8 cellular contexts compared by ENCODE assay signal in the genomic region with DNA sequence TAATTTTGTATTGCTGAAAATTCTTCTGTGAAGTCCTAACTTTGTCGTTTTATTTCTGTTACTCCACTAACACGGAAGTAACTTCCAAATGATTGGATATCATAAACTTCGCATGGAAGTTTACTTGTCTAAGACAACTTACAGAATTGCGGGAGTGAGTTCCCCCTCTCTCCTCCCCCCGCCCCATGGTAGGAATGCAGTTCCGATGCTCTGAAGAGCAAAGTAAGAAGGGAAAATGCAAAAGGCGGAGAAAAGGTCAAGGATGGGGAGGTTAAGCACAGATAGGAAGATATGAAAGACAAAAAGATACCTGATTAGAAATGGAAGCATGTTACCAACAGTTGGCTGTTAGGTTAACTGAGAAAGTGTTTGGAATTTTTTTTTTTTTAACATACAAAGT. TPM values are rescaled to one million over a fixed set of nuclear protein-coding genes. Genes with fewer than 3 reads are reported as not detected.
DNase-seq lines count a peak whose midpoint lies in the region; ATAC-seq and TF ChIP-seq lines count a peak whose summit lies in the region.

No MANE protein-coding gene starts in this region.

- no peak for TF ChIP-seq POLR2A in stomach (IDR thresholded peaks at IDR 0.05)

- POLR2A ChIA-PET in activated CD8-positive, alpha-beta T cell treated with anti-CD3 and anti-CD28 coated beads, Interleukin-2, amount 10 ng/mL, durations not matched to agents 7 days and 5 days (lab: Charles Lee): no interaction called here

- H3K27ac ChIP-seq in stomach: peak overlapping the region in 3 of 5 donors; percentile 84 to 95 (median 85)

- no peaks in the 10 kb centered on the region for H3K9me3 ChIP-seq in iPS-18c (ENCODE audit: control insufficient read depth, insufficient read depth, low read length)
- H3K9me3 ChIP-seq in stomach: no peaks in the 10 kb centered on the region

- H3K27me3 Mint-ChIP-seq in T-helper 2 cell treated with Interferon-gamma antibody and Interleukin-4, amounts not matched to agents 5 μg/mL and 100 μg/mL, for 36 hours (ENCODE audit: low read depth): no peaks in the 10 kb centered on the region
- H3K27me3 Mint-ChIP-seq in activated CD8-positive, alpha-beta T cell treated with anti-CD3 and anti-CD28 coated beads, Interleukin-2, amount 10 ng/mL, durations not matched to agents 7 days and 5 days (ENCODE audit: low read depth): no peaks in the 10 kb centered on the region

- TF ChIP-seq CTCF in stomach (IDR thresholded peaks at IDR 0.05): no peak

- no peak for DNase-seq in T-helper 2 cell treated with Interferon-gamma antibody and Interleukin-4, amounts not matched to agents 5 μg/mL and 100 μg/mL, for 36 hours (ENCODE audit: low spot score)
- no peak for DNase-seq in T-helper 2 cell
- DNase-seq in activated CD8-positive, alpha-beta T cell treated with anti-CD3 and anti-CD28 coated beads, Interleukin-2, amount 10 ng/mL, durations not matched to agents 7 days and 5 days: no peak
- DNase-seq in stomach: no peak
- no peak for DNase-seq in head of caudate nucleus
- DNase-seq in NCI-H1092 treated with DMSO at 0.1 percent for 48 hours (lab: John Stamatoyannopoulos, UW): no peak
- no peak for DNase-seq in stimulated activated CD4-positive, alpha-beta T cell treated with anti-CD3 and anti-CD28 coated beads, Interleukin-1b, Interleukin-23, amount 100 ng/mL, for 48 hours

- no peak for TF ChIP-seq EP300 in stomach (IDR thresholded peaks at IDR 0.05)

- H3K9me3 Mint-ChIP-seq in T-helper 2 cell treated with Interferon-gamma antibody and Interleukin-4, amounts not matched to agents 5 μg/mL and 100 μg/mL, for 36 hours: no peaks in the 10 kb centered on the region
- no peaks in the 10 kb centered on the region for H3K9me3 Mint-ChIP-seq in activated CD8-positive, alpha-beta T cell treated with anti-CD3 and anti-CD28 coated beads, Interleukin-2, amount 10 ng/mL, durations not matched to agents 7 days and 5 days (ENCODE audit: insufficient read depth)

- WGBS in stomach, 5 donors: 10 to 11% (median 10%) methylated on average over 7 of the region's 7 CpGs

- H3K4me1 Mint-ChIP-seq in T-helper 2 cell treated with Interferon-gamma antibody and Interleukin-4, amounts not matched to agents 5 μg/mL and 100 μg/mL, for 36 hours (ENCODE audit: low read depth): peaks cover 35% of the 10 kb centered on the region
- H3K4me1 Mint-ChIP-seq in activated CD8-positive, alpha-beta T cell treated with anti-CD3 and anti-CD28 coated beads, Interleukin-2, amount 10 ng/mL, durations not matched to agents 7 days and 5 days (ENCODE audit: low read depth): peaks cover 44% of the 10 kb centered on the region

- H3K4me1 ChIP-seq in stomach: peaks cover 13 to 34% (median 29%) of the 10 kb centered on the region in 4 donors

- H3K27me3 ChIP-seq in stomach: no peaks in the 10 kb centered on the region

- CTCF ChIA-PET in activated CD8-positive, alpha-beta T cell treated with anti-CD3 and anti-CD28 coated beads, Interleukin-2, amount 10 ng/mL, durations not matched to agents 7 days and 5 days (lab: Charles Lee): no interaction called here

- H3K36me3 Mint-ChIP-seq in T-helper 2 cell treated with Interferon-gamma antibody and Interleukin-4, amounts not matched to agents 5 μg/mL and 100 μg/mL, for 36 hours (ENCODE audit: low read depth): peaks cover 43% of the 10 kb centered on the region
- peaks cover 43% of the 10 kb centered on the region for H3K36me3 Mint-ChIP-seq in activated CD8-positive, alpha-beta T cell treated with anti-CD3 and anti-CD28 coated beads, Interleukin-2, amount 10 ng/mL, durations not matched to agents 7 days and 5 days (ENCODE audit: low read depth)

- H3K4me3 ChIP-seq in iPS-18c (ENCODE audit: insufficient read depth, low read depth, low read length): peak overlapping the region; percentile 98
- peak overlapping the region; percentile 69 to 97 (median 89) for H3K4me3 ChIP-seq in stomach

- peak overlapping the region; percentile 96 for H3K4me3 Mint-ChIP-seq in T-helper 2 cell treated with Interferon-gamma antibody and Interleukin-4, amounts not matched to agents 5 μg/mL and 100 μg/mL, for 36 hours
- H3K4me3 Mint-ChIP-seq in activated CD8-positive, alpha-beta T cell treated with anti-CD3 and anti-CD28 coated beads, Interleukin-2, amount 10 ng/mL, durations not matched to agents 7 days and 5 days: peak overlapping the region; percentile 95

- intact Hi-C loops in stomach (cut with DNase I; ENCODE audit: low total_unique reads): no loop called here
- intact Hi-C loops in head of caudate nucleus (cut with DNase I): no loop called here

- H3K36me3 ChIP-seq in stomach: peaks cover 10 to 23% (median 16%) of the 10 kb centered on the region in 4 donors

- ATAC-seq in activated CD8-positive, alpha-beta T cell treated with anti-CD3 and anti-CD28 coated beads, Interleukin-2, amount 10 ng/mL, durations not matched to agents 7 days and 5 days: no peak

- peak overlapping the region; percentile 96 for H3K27ac Mint-ChIP-seq in T-helper 2 cell treated with Interferon-gamma antibody and Interleukin-4, amounts not matched to agents 5 μg/mL and 100 μg/mL, for 36 hours
- peak overlapping the region; percentile 97 for H3K27ac Mint-ChIP-seq in activated CD8-positive, alpha-beta T cell treated with anti-CD3 and anti-CD28 coated beads, Interleukin-2, amount 10 ng/mL, durations not matched to agents 7 days and 5 days

RNA-seq across cellular contexts. Expression of gene EIF3M, which starts 1.3 kb away (rescaled TPM):
- total RNA-seq in activated CD8-positive, alpha-beta T cell treated with anti-CD3 and anti-CD28 coated beads, Interleukin-2, amount 10 ng/mL, durations not matched to agents 7 days and 5 days: 100 to 1,000 TPM; 226 to 229 TPM
- 100 to 1,000 TPM in 3 of 5 donors, 10 to 100 TPM in 2; 38.5 to 259 (median 139) TPM for total RNA-seq in stomach
- 100 to 1,000 TPM; 255 to 459 (median 261) TPM for polyA plus RNA-seq in stomach
